In the genomic region with DNA sequence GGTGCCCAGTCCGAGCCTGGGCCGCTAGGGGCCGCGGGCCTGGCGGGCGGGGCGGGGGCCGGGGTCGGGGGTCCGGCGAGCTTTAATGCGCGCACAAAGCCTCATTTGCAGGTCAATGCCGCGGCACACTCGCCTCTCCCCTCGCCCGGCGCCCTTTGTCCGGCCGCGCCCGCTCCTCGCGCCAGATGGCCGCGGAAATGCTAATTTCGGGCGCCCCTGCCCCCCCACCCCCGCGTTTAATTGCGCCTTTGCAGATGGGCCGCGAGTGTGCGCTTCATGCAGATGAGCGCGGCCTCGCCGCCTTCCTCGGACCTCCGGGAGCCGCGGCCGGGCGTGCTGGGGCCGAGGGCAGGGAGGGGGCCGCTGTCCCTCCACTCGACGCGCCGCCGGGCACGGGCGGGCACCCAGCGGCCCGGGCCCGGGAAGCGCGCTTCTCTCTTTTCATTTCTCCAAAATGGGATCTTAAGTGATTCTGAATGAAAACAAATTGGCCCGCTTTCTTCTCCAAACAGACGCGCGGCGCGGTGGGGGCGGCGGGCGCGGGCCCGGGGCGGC, we compare ENCODE assay signal across 18 cellular contexts. TPM values are rescaled to one million over a fixed set of nuclear protein-coding genes. Genes with fewer than 3 reads are reported as not detected.
DNase-seq lines count a peak whose midpoint lies in the region; ATAC-seq and TF ChIP-seq lines count a peak whose summit lies in the region.
"Had no signal": no experiment of that assay in that cellular context is flagged by ENCODE, and none has a peak within 500 bp of the region (broad histone marks: within the 10 kb centered on the region; RNA-seq: fewer than 3 reads in every experiment).

No MANE protein-coding gene starts in this region.

- H2BK5ac ChIP-seq in IMR-90 (ENCODE audit: low read depth, low read length, poor library complexity, severe bottlenecking) (no peak overlapping the region), trophoblast cell (ENCODE audit: low read depth, low read length, poor library complexity) (no peak overlapping the region)

- intact Hi-C loops in IMR-90 (cut with micrococcal nuclease) (no loop called here), sciatic nerve (cut with DNase I) (no loop called here)

- ATAC-seq in IMR-90 (ENCODE audit: low read depth) (no peak), T-helper 17 cell (no peak), sciatic nerve (no peak)

- H3K27me3 Mint-ChIP-seq in T-helper 17 cell, result peaks cover 52% of the 10 kb centered on the region

- no peak overlapping the region for H3K23ac ChIP-seq in IMR-90 (ENCODE audit: low read depth, low read length)
- H3K23ac ChIP-seq in trophoblast cell (ENCODE audit: low read length), result no peak overlapping the region

- no peaks in the 10 kb centered on the region for H4K20me1 ChIP-seq in IMR-90 (ENCODE audit: insufficient read depth, low read length)

- H3K79me2 ChIP-seq in ACC112 (ENCODE audit: control insufficient read depth, insufficient read depth, low read length, unreplicated experiment), result no peaks in the 10 kb centered on the region
- H3K79me2 ChIP-seq in trophoblast cell (ENCODE audit: control insufficient read depth, insufficient read depth, low read length, poor library complexity), result no peaks in the 10 kb centered on the region

- no peak for TF ChIP-seq RAD21 in IMR-90 (IDR thresholded peaks at IDR 0.05; ENCODE audit: low read length)

- in situ Hi-C loops in IMR-90 (cut with MboI; ENCODE audit: low sequenced_read_pairs), result no loop called here

- peak overlapping the region; percentile 37 for H2AK9ac ChIP-seq in IMR-90 (replicated peaks; ENCODE audit: low read depth, low read length, poor library complexity)

- no peak overlapping the region for H4K12ac ChIP-seq in trophoblast cell (ENCODE audit: low read depth, low read length)

- no peak overlapping the region for H3K18ac ChIP-seq in IMR-90 (ENCODE audit: low read depth, low read length)
- no peak overlapping the region for H3K18ac ChIP-seq in trophoblast cell (ENCODE audit: low read length)

- DNase-seq in IMR-90 (no peak), right atrium auricular region (ENCODE audit: low spot score) (no peak), trophoblast cell (no peak), T-helper 17 cell (no peak), HPDE6-E6E7 (ENCODE audit: extremely low spot score) (no peak), sciatic nerve (ENCODE audit: low spot score) (no peak)
- no peak for DNase-seq in activated CD4-positive, CD25-positive, alpha-beta regulatory T cell treated with anti-CD3 and anti-CD28 coated beads, Interleukin-2, amount 50 U/mL, for 72 hours
- DNase-seq: activated naive CD4-positive, alpha-beta T cell treated with anti-CD3 and anti-CD28 coated beads, Interleukin-2, amount 10 ng/mL, durations not matched to agents 7 days and 5 days; CD8-positive, alpha-beta memory T cell; effector CD8-positive, alpha-beta T cell; immature natural killer cell; NCI-H187; NCI-H510A; stimulated activated CD4-positive, alpha-beta T cell treated with anti-CD3 and anti-CD28 coated beads, Interleukin-4, amount 100 ng/mL, for 24 hours had no signal

- CTCF ChIA-PET in IMR-90 (lab: Yijun Ruan, JAX), result no interaction called here

- H3K4me1 ChIP-seq in ACC112 (ENCODE audit: control insufficient read depth, insufficient read depth, low read length, unreplicated experiment), result no peaks in the 10 kb centered on the region
- H3K4me1 ChIP-seq in IMR-90 (ENCODE audit: control insufficient read depth, insufficient read depth, low read length), result peaks cover 3% of the 10 kb centered on the region; the same call in 1 of the 2 replicates
- peaks cover 0 to 14% of the 10 kb centered on the region in 2 donors for H3K4me1 ChIP-seq in right atrium auricular region
- H3K4me1 ChIP-seq in trophoblast cell (ENCODE audit: control insufficient read depth in 1 of 2, insufficient read depth in 2 of 2, low read length in 2 of 2), result peaks cover 5 to 9% of the 10 kb centered on the region in 2 experiments
- H3K4me1 ChIP-seq: SJSA1 had no signal

- no peaks in the 10 kb centered on the region for H3K9me1 ChIP-seq in IMR-90 (ENCODE audit: insufficient read depth, low read length)

- WGBS in IMR-90 (ENCODE audit: extremely low coverage in 2 of 2, insufficient read length in 1 of 2), 2 experiments, result 25% methylated on average over 27 of the region's 71 CpGs; no CpG with 5 or more reads in 1 of the 2 experiments
- WGBS in trophoblast cell (ENCODE audit: extremely low coverage, insufficient coverage, insufficient read length), result no CpG with 5 or more reads among the region's 71 CpGs

- BruUV-seq in IMR-90 (replicated peaks; lab: Mats Ljungman, UMichigan), result no TSS peak

- H3K4me2 ChIP-seq in IMR-90 (ENCODE audit: low read depth, low read length), result no peak overlapping the region
- peak overlapping the region; percentile 53 for H3K4me2 ChIP-seq in trophoblast cell (ENCODE audit: low read length)

- peaks cover 2% of the 10 kb centered on the region for H3K4me1 Mint-ChIP-seq in T-helper 17 cell
- H3K4me1 Mint-ChIP-seq: activated naive CD4-positive, alpha-beta T cell treated with anti-CD3 and anti-CD28 coated beads, Interleukin-2, amount 10 ng/mL, durations not matched to agents 7 days and 5 days; CD8-positive, alpha-beta memory T cell had no signal

- H2BK20ac ChIP-seq in IMR-90 (ENCODE audit: low read depth, low read length), result no peak overlapping the region

- no peak for TF ChIP-seq CTCF in IMR-90 (conservative IDR thresholded peaks at IDR 0.05; ENCODE audit: low read depth, low read length)
- no peak for TF ChIP-seq CTCF in right atrium auricular region (IDR thresholded peaks at IDR 0.05)

- peaks cover 18% of the 10 kb centered on the region; the same call in 1 of the 2 replicates for H3K27me3 ChIP-seq in ACC112 (ENCODE audit: insufficient read depth, low read length)
- H3K27me3 ChIP-seq in IMR-90 (ENCODE audit: control insufficient read depth, insufficient read depth, low read length), result peaks cover 65% of the 10 kb centered on the region
- H3K27me3 ChIP-seq in right atrium auricular region, result no peaks in the 10 kb centered on the region
- H3K27me3 ChIP-seq in trophoblast cell (ENCODE audit: insufficient read depth, low read length), result peaks cover 29% of the 10 kb centered on the region

- H3K56ac ChIP-seq in IMR-90 (ENCODE audit: extremely low read depth, insufficient read depth, low read length), result no peak overlapping the region

- H3K4me3 Mint-ChIP-seq in T-helper 17 cell, result no peak overlapping the region
- H3K4me3 Mint-ChIP-seq: activated naive CD4-positive, alpha-beta T cell treated with anti-CD3 and anti-CD28 coated beads, Interleukin-2, amount 10 ng/mL, durations not matched to agents 7 days and 5 days; CD8-positive, alpha-beta memory T cell; immature natural killer cell had no signal

- H3K9me3 ChIP-seq in IMR-90 (ENCODE audit: control insufficient read depth, insufficient read depth, low read length), result peaks cover 7% of the 10 kb centered on the region
- H3K9me3 ChIP-seq in right atrium auricular region, result no peaks in the 10 kb centered on the region
- peaks cover 8% of the 10 kb centered on the region for H3K9me3 ChIP-seq in trophoblast cell (ENCODE audit: insufficient read depth, low read depth, low read length)
- H3K9me3 ChIP-seq in T-helper 17 cell (ENCODE audit: control insufficient read depth, low read length, poor library complexity, severe bottlenecking), result no peaks in the 10 kb centered on the region
- H3K9me3 ChIP-seq: SJSA1 had no signal

- H3K14ac ChIP-seq in IMR-90 (replicated peaks; ENCODE audit: low read depth, low read length), result no peak overlapping the region
- H3K14ac ChIP-seq in trophoblast cell (ENCODE audit: low read length), result no peak overlapping the region

- no peak overlapping the region for H4K5ac ChIP-seq in IMR-90 (ENCODE audit: low read depth, low read length)

- H3K9ac ChIP-seq in IMR-90 (ENCODE audit: low read depth, low read length) (no peak overlapping the region), trophoblast cell (ENCODE audit: low read length) (no peak overlapping the region)

- H2AK5ac ChIP-seq in IMR-90 (ENCODE audit: low read depth, low read length) (no peak overlapping the region), trophoblast cell (ENCODE audit: low read length) (no peak overlapping the region)

- H3K36me3 ChIP-seq in ACC112 (ENCODE audit: insufficient read depth, low read length), result no peaks in the 10 kb centered on the region
- no peaks in the 10 kb centered on the region for H3K36me3 ChIP-seq in IMR-90 (ENCODE audit: control insufficient read depth, insufficient read depth, low read length)
- H3K36me3 ChIP-seq in right atrium auricular region, result no peaks in the 10 kb centered on the region
- H3K36me3 ChIP-seq in trophoblast cell (ENCODE audit: control insufficient read depth in 1 of 2, insufficient read depth in 2 of 2, low read length in 2 of 2), result no peaks in the 10 kb centered on the region
- H3K36me3 ChIP-seq: SJSA1 had no signal

- H3K79me1 ChIP-seq in IMR-90 (ENCODE audit: low read depth in 1 of 2, low read length in 2 of 2) (no peaks in the 10 kb centered on the region), trophoblast cell (ENCODE audit: low read length) (no peaks in the 10 kb centered on the region)

- H2BK15ac ChIP-seq in IMR-90 (ENCODE audit: low read depth, low read length), result no peak overlapping the region

- H3K27ac Mint-ChIP-seq in T-helper 17 cell, result no peak overlapping the region
- H3K27ac Mint-ChIP-seq: activated naive CD4-positive, alpha-beta T cell treated with anti-CD3 and anti-CD28 coated beads, Interleukin-2, amount 10 ng/mL, durations not matched to agents 7 days and 5 days; CD8-positive, alpha-beta memory T cell; immature natural killer cell; mesothelial cell of epicardium had no signal

- dilution Hi-C loops in IMR-90 (cut with HindIII; ENCODE audit: low sequenced_read_pairs, unreplicated experiment), result no loop called here

- H2BK120ac ChIP-seq in IMR-90 (ENCODE audit: low read depth, low read length), result no peak overlapping the region
- no peak overlapping the region for H2BK120ac ChIP-seq in trophoblast cell (ENCODE audit: insufficient read depth, low read length, poor library complexity)

- H3K4me3 ChIP-seq in ACC112 (ENCODE audit: low read depth, low read length), result peak overlapping the region; percentile 68; the same call in 1 of the 2 replicates
- no peak overlapping the region for H3K4me3 ChIP-seq in IMR-90 (ENCODE audit: insufficient read depth, low read depth, low read length)
- peak overlapping the region; percentile 23 to 51 for H3K4me3 ChIP-seq in right atrium auricular region
- H3K4me3 ChIP-seq in trophoblast cell (ENCODE audit: low read depth, low read length), result no peak overlapping the region
- H3K4me3 ChIP-seq: SJSA1 had no signal

- no peak for TF ChIP-seq POLR2A in IMR-90 (IDR thresholded peaks at IDR 0.05; ENCODE audit: low read depth, low read length)

- no peak overlapping the region for H3K27ac ChIP-seq in ACC112 (ENCODE audit: low read depth, low read length)
- H3K27ac ChIP-seq in IMR-90 (ENCODE audit: insufficient read depth, low read length), result no peak overlapping the region
- no peak overlapping the region for H3K27ac ChIP-seq in right atrium auricular region
- H3K27ac ChIP-seq in trophoblast cell (ENCODE audit: low read depth, low read length), result no peak overlapping the region
- H3K27ac ChIP-seq: HL-60, SJSA1 had no signal

- no peak overlapping the region for H4K8ac ChIP-seq in IMR-90 (ENCODE audit: low read depth in 2 of 2, low read length in 2 of 2)
- no peak overlapping the region for H4K8ac ChIP-seq in trophoblast cell (ENCODE audit: low read depth, low read length)

- H3K4ac ChIP-seq in IMR-90 (ENCODE audit: low read depth, low read length) (no peak overlapping the region), trophoblast cell (ENCODE audit: low read depth, low read length) (no peak overlapping the region)

- POLR2A ChIA-PET in IMR-90 (lab: Charles Lee; ENCODE audit: unreplicated experiment), result no interaction called here

- H3K36me3 Mint-ChIP-seq in T-helper 17 cell (ENCODE audit: low read depth), result peaks cover 3% of the 10 kb centered on the region
- H3K36me3 Mint-ChIP-seq: activated naive CD4-positive, alpha-beta T cell treated with anti-CD3 and anti-CD28 coated beads, Interleukin-2, amount 10 ng/mL, durations not matched to agents 7 days and 5 days; CD8-positive, alpha-beta memory T cell; mesothelial cell of epicardium had no signal

- H2AFZ ChIP-seq in ACC112 (ENCODE audit: low read length, unreplicated experiment) (peak overlapping the region; percentile 47), IMR-90 (replicated peaks; ENCODE audit: low read length, poor library complexity) (no peak overlapping the region), trophoblast cell (ENCODE audit: insufficient read depth, low read length, poor library complexity) (peak overlapping the region; percentile 21)

- H4K91ac ChIP-seq in IMR-90 (ENCODE audit: insufficient read depth, low read depth, low read length) (no peak overlapping the region), trophoblast cell (ENCODE audit: low read depth, low read length) (no peak overlapping the region)

- no peak overlapping the region for H2BK12ac ChIP-seq in trophoblast cell (ENCODE audit: low read length)

RNA-seq across cellular contexts. Expression of a gene that starts 23.1 kb away (rescaled TPM):
- 1.6 and 2.2 TPM in 2 replicates for total RNA-seq in IMR-90 (2012; rRNA removed)
- 3.0 and 3.7 TPM in 2 replicates for polyA plus RNA-seq in IMR-90 (2012; rRNA removed)
- 3.6 and 6.4 TPM in 2 replicates for polyA plus RNA-seq in IMR-90 (2012; cell fraction: cytosol; rRNA removed)
- polyA plus RNA-seq in IMR-90 (2012; cell fraction: nucleus; rRNA removed; ENCODE audit: low replicate concordance), result 5.3 and 8.9 TPM in 2 replicates
- total RNA-seq in right atrium auricular region, result 10 to 100 TPM; 17.2 to 28.7 TPM
- 604 and 638 TPM in 2 replicates for polyA plus RNA-seq in trophoblast cell (2013)
- 1 to 10 TPM in 1 of 2 donors, under 1 TPM in 1; 0.91 to 2.6 TPM for total RNA-seq in T-helper 17 cell
- 186 TPM for total RNA-seq in sciatic nerve

Comparison
In these comparisons a context has a peak if more than half of its experiments do, and no peak if none do; other contexts are left out.
1. H3K4me3 ChIP-seq: peak in ACC112 (single experiment) and right atrium auricular region (2 of 2); none in IMR-90 (single experiment) and trophoblast cell (single experiment).